10 cellular contexts compared by ENCODE assay signal in the genomic region with DNA sequence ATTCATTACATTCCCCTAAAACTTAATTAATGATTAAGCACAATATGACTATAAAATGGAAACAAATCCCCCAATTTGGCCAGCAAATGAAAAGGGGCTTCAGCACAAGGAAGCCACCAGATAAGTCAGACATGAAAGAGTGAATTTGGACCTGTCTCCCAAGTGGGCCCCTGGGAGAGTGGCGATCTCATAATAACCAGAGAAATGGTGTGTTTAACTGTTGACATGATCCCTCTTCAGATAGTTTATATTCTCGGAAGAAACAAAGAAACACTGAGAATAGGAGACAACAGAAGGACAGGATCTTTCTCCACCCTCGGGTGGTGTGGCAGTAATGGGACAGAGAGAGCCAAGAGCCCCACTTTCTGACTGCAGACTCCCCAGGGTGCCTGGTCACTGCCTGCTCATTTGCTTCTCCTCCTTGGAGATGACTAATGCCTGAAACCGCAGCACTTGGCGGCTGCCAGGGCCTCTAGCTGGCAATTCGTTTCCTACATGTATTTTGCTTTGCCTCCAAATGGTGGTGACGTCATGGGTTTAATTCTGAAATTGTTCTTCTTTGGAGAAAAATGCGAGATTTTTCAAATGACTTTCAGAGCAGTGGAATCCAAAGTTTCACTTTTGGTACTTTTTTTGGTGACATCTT. TPM values are rescaled to one million over a fixed set of nuclear protein-coding genes. Genes with fewer than 3 reads are reported as not detected.
DNase-seq lines count a peak whose midpoint lies in the region; ATAC-seq and TF ChIP-seq lines count a peak whose summit lies in the region.
"Had no signal": no experiment of that assay in that cellular context is flagged by ENCODE, and none has a peak within 500 bp of the region (broad histone marks: within the 10 kb centered on the region; RNA-seq: fewer than 3 reads in every experiment).

No MANE protein-coding gene starts in this region.

- H3K4me2 ChIP-seq in BLaER1 treated with 17β-estradiol and CSF1 and Interleukin-3, amounts not matched to agents 10 nM and 100 nM, result peak overlapping the region; percentile 34 to 62 (median 52)
- peak overlapping the region; percentile 55 for H3K4me2 ChIP-seq in IMR-90 (ENCODE audit: low read depth, low read length)

- H3K4me1 Mint-ChIP-seq in activated CD4-positive, alpha-beta memory T cell treated with anti-CD3 and anti-CD28 coated beads for 36 hours (ENCODE audit: low read depth), result peaks cover 38% of the 10 kb centered on the region
- no peaks in the 10 kb centered on the region for H3K4me1 Mint-ChIP-seq in progenitor cell of endocrine pancreas (ENCODE audit: low read depth)

- H3K4me3 Mint-ChIP-seq in activated CD4-positive, alpha-beta memory T cell treated with anti-CD3 and anti-CD28 coated beads for 36 hours, result no peak overlapping the region
- no peak overlapping the region for H3K4me3 Mint-ChIP-seq in progenitor cell of endocrine pancreas (ENCODE audit: low read depth)
- H3K4me3 Mint-ChIP-seq: activated naive CD8-positive, alpha-beta T cell treated with anti-CD3 and anti-CD28 coated beads, Interleukin-2, amount 10 ng/mL, durations not matched to agents 7 days and 5 days had no signal

- H3K27me3 ChIP-seq in BLaER1 treated with 17β-estradiol and CSF1 and Interleukin-3, amounts not matched to agents 10 nM and 100 nM, result no peaks in the 10 kb centered on the region
- peaks cover 4% of the 10 kb centered on the region for H3K27me3 ChIP-seq in IMR-90 (ENCODE audit: control insufficient read depth, insufficient read depth, low read length)
- H3K27me3 ChIP-seq: upper lobe of left lung had no signal

- H2AK5ac ChIP-seq in IMR-90 (ENCODE audit: low read depth, low read length), result no peak overlapping the region

- H3K27ac Mint-ChIP-seq in activated CD4-positive, alpha-beta memory T cell treated with anti-CD3 and anti-CD28 coated beads for 36 hours, result no peak overlapping the region
- H3K27ac Mint-ChIP-seq in progenitor cell of endocrine pancreas, result no peak overlapping the region
- H3K27ac Mint-ChIP-seq: activated naive CD8-positive, alpha-beta T cell treated with anti-CD3 and anti-CD28 coated beads, Interleukin-2, amount 10 ng/mL, durations not matched to agents 7 days and 5 days had no signal

- H2BK20ac ChIP-seq in IMR-90 (ENCODE audit: low read depth, low read length), result peak overlapping the region; percentile 31; the same call in 1 of the 2 replicates

- BruUV-seq in IMR-90 (replicated peaks; lab: Mats Ljungman, UMichigan), result no TSS peak

- H3K18ac ChIP-seq in IMR-90 (ENCODE audit: low read depth, low read length), result no peak overlapping the region

- intact Hi-C loops in IMR-90 (cut with micrococcal nuclease), result no loop called here
- intact Hi-C loops in activated CD4-positive, alpha-beta memory T cell treated with anti-CD3 and anti-CD28 coated beads for 36 hours (cut with micrococcal nuclease), result loop anchor here (2.0 to 5.0 kb wide), 2 partner anchors 13 to 488 kb away; no protein-coding TSS in a partner anchor

- H4K8ac ChIP-seq in IMR-90 (ENCODE audit: low read depth in 2 of 2, low read length in 2 of 2), result peak overlapping the region in 1 of 2 experiments; percentile 23; a peak in 1 of 4 replicates

- no peak overlapping the region for H4K91ac ChIP-seq in IMR-90 (ENCODE audit: insufficient read depth, low read depth, low read length)

- no peaks in the 10 kb centered on the region for H3K79me1 ChIP-seq in IMR-90 (ENCODE audit: low read depth in 1 of 2, low read length in 2 of 2)

- dilution Hi-C loops in IMR-90 (cut with HindIII; ENCODE audit: low sequenced_read_pairs, unreplicated experiment), result no loop called here

- peak overlapping the region; percentile 58; the same call in 1 of the 3 replicates for H2BK15ac ChIP-seq in IMR-90 (ENCODE audit: low read depth, low read length)

- CTCF ChIA-PET in IMR-90 (lab: Yijun Ruan, JAX), result no interaction called here
- CTCF ChIA-PET in activated CD4-positive, alpha-beta memory T cell treated with anti-CD3 and anti-CD28 coated beads for 36 hours (lab: Charles Lee), result no interaction called here

- peaks cover 24 to 42% (median 36%) of the 10 kb centered on the region in 10 experiments for H3K4me1 ChIP-seq in BLaER1 treated with 17β-estradiol and CSF1 and Interleukin-3, amounts not matched to agents 10 nM and 100 nM
- no peaks in the 10 kb centered on the region for H3K4me1 ChIP-seq in IMR-90 (ENCODE audit: control insufficient read depth, insufficient read depth, low read length)
- H3K4me1 ChIP-seq: upper lobe of left lung had no signal

- peaks cover 4% of the 10 kb centered on the region; the same call in 1 of the 2 replicates for H3K9me1 ChIP-seq in IMR-90 (ENCODE audit: insufficient read depth, low read length)

- no peaks in the 10 kb centered on the region for H3K27me3 Mint-ChIP-seq in activated CD4-positive, alpha-beta memory T cell treated with anti-CD3 and anti-CD28 coated beads for 36 hours
- peaks cover 18% of the 10 kb centered on the region for H3K27me3 Mint-ChIP-seq in progenitor cell of endocrine pancreas

- H3K56ac ChIP-seq in IMR-90 (ENCODE audit: extremely low read depth, insufficient read depth, low read length), result no peak overlapping the region

- H3K4me3 ChIP-seq in BLaER1 treated with 17β-estradiol and CSF1 and Interleukin-3, amounts not matched to agents 10 nM and 100 nM, result no peak overlapping the region
- no peak overlapping the region for H3K4me3 ChIP-seq in IMR-90 (ENCODE audit: insufficient read depth, low read depth, low read length)
- H3K4me3 ChIP-seq: upper lobe of left lung had no signal

- ATAC-seq in IMR-90 (ENCODE audit: low read depth) (peak; percentile 95), GM19452 (IDR thresholded peaks at IDR 0.05; ENCODE audit: unreplicated experiment) (no peak), HG03135 (IDR thresholded peaks at IDR 0.05; ENCODE audit: unreplicated experiment) (no peak)

- no peak overlapping the region for H2BK5ac ChIP-seq in IMR-90 (ENCODE audit: low read depth, low read length, poor library complexity, severe bottlenecking)

- H3K14ac ChIP-seq in IMR-90 (replicated peaks; ENCODE audit: low read depth, low read length), result no peak overlapping the region; the same call in 1 of the 2 replicates

- H3K9ac ChIP-seq in BLaER1 treated with 17β-estradiol and CSF1 and Interleukin-3, amounts not matched to agents 10 nM and 100 nM, result no peak overlapping the region
- H3K9ac ChIP-seq in IMR-90 (ENCODE audit: low read depth, low read length), result no peak overlapping the region

- H2AFZ ChIP-seq in IMR-90 (replicated peaks; ENCODE audit: low read length, poor library complexity), result peak overlapping the region; percentile 26

- H3K36me3 ChIP-seq in BLaER1 treated with 17β-estradiol and CSF1 and Interleukin-3, amounts not matched to agents 10 nM and 100 nM, result no peaks in the 10 kb centered on the region
- H3K36me3 ChIP-seq in IMR-90 (ENCODE audit: control insufficient read depth, insufficient read depth, low read length), result no peaks in the 10 kb centered on the region
- H3K36me3 ChIP-seq: upper lobe of left lung had no signal

- DNase-seq in IMR-90 (peak; percentile 95), iris pigment epithelial cell (ENCODE audit: low read depth) (peak; percentile 86), progenitor cell of endocrine pancreas (ENCODE audit: low spot score, unreplicated experiment) (no peak), GM10266 (ENCODE audit: extremely low spot score) (no peak)
- DNase-seq in activated CD4-positive, alpha-beta memory T cell treated with anti-CD3 and anti-CD28 coated beads for 36 hours, result peak; percentile 71
- DNase-seq: activated naive CD8-positive, alpha-beta T cell treated with anti-CD3 and anti-CD28 coated beads, Interleukin-2, amount 10 ng/mL, durations not matched to agents 7 days and 5 days; upper lobe of left lung had no signal

- no peaks in the 10 kb centered on the region for H3K9me3 Mint-ChIP-seq in activated CD4-positive, alpha-beta memory T cell treated with anti-CD3 and anti-CD28 coated beads for 36 hours
- H3K9me3 Mint-ChIP-seq in progenitor cell of endocrine pancreas (ENCODE audit: low read depth), result no peaks in the 10 kb centered on the region
- H3K9me3 Mint-ChIP-seq: activated naive CD8-positive, alpha-beta T cell treated with anti-CD3 and anti-CD28 coated beads, Interleukin-2, amount 10 ng/mL, durations not matched to agents 7 days and 5 days had no signal

- H2AK9ac ChIP-seq in IMR-90 (replicated peaks; ENCODE audit: low read depth, low read length, poor library complexity), result no peak overlapping the region

- TF ChIP-seq RAD21 in IMR-90 (IDR thresholded peaks at IDR 0.05; ENCODE audit: low read length), result no peak

- in situ Hi-C loops in IMR-90 (cut with MboI; ENCODE audit: low sequenced_read_pairs), result no loop called here

- POLR2A ChIA-PET in IMR-90 (lab: Charles Lee; ENCODE audit: unreplicated experiment), result no interaction called here
- POLR2A ChIA-PET in activated CD4-positive, alpha-beta memory T cell treated with anti-CD3 and anti-CD28 coated beads for 36 hours (lab: Charles Lee), result no interaction called here

- H3K9me3 ChIP-seq in BLaER1 treated with 17β-estradiol and CSF1 and Interleukin-3, amounts not matched to agents 10 nM and 100 nM (replicated peaks in 1 of 11), result no peaks in the 10 kb centered on the region
- H3K9me3 ChIP-seq in IMR-90 (ENCODE audit: control insufficient read depth, insufficient read depth, low read length), result no peaks in the 10 kb centered on the region
- H3K9me3 ChIP-seq: upper lobe of left lung had no signal

- TF ChIP-seq POLR2A in IMR-90 (IDR thresholded peaks at IDR 0.05; ENCODE audit: low read depth, low read length), result no peak

- no CpG with 5 or more reads among the region's 8 CpGs for WGBS in IMR-90 (ENCODE audit: extremely low coverage in 2 of 2, insufficient read length in 1 of 2), 2 experiments

- TF ChIP-seq CTCF in IMR-90 (conservative IDR thresholded peaks at IDR 0.05; ENCODE audit: low read depth, low read length) (no peak), progenitor cell of endocrine pancreas (IDR thresholded peaks at IDR 0.05; ENCODE audit: unreplicated experiment) (no peak), GM10266 (IDR thresholded peaks at IDR 0.05; ENCODE audit: control insufficient read depth, insufficient read depth, low read depth, missing control alignments) (no peak)

- H4K5ac ChIP-seq in IMR-90 (ENCODE audit: low read depth, low read length), result no peak overlapping the region; the same call in 1 of the 2 replicates

- H3K36me3 Mint-ChIP-seq in activated CD4-positive, alpha-beta memory T cell treated with anti-CD3 and anti-CD28 coated beads for 36 hours, result no peaks in the 10 kb centered on the region
- H3K36me3 Mint-ChIP-seq in progenitor cell of endocrine pancreas (ENCODE audit: insufficient read depth), result no peaks in the 10 kb centered on the region

- peak overlapping the region; percentile 35 for H2BK120ac ChIP-seq in IMR-90 (ENCODE audit: low read depth, low read length)

- peak overlapping the region; percentile 46; the same call in 1 of the 2 replicates for H3K4ac ChIP-seq in IMR-90 (ENCODE audit: low read depth, low read length)

- no peaks in the 10 kb centered on the region for H4K20me1 ChIP-seq in BLaER1 treated with 17β-estradiol and CSF1 and Interleukin-3, amounts not matched to agents 10 nM and 100 nM
- no peaks in the 10 kb centered on the region for H4K20me1 ChIP-seq in IMR-90 (ENCODE audit: insufficient read depth, low read length)

- no peak overlapping the region for H3K23ac ChIP-seq in IMR-90 (ENCODE audit: low read depth, low read length)

- peak overlapping the region in 2 of 11 experiments; percentile 19 to 32; a peak in 2 of 22 replicates for H3K27ac ChIP-seq in BLaER1 treated with 17β-estradiol and CSF1 and Interleukin-3, amounts not matched to agents 10 nM and 100 nM
- H3K27ac ChIP-seq in IMR-90 (ENCODE audit: insufficient read depth, low read length), result no peak overlapping the region
- H3K27ac ChIP-seq: upper lobe of left lung had no signal

RNA-seq across cellular contexts. Expression of a gene that starts 46.4 kb away (rescaled TPM):
- not detected in 2 replicates for total RNA-seq in IMR-90 (2012; rRNA removed)
- polyA plus RNA-seq in IMR-90 (2012; rRNA removed), result not detected in 2 replicates
- not detected in 2 replicates for polyA plus RNA-seq in IMR-90 (2012; cell fraction: cytosol; rRNA removed)
- not detected in 2 replicates for polyA plus RNA-seq in IMR-90 (2012; cell fraction: nucleus; rRNA removed; ENCODE audit: low replicate concordance)
- not detected for total RNA-seq in activated CD4-positive, alpha-beta memory T cell treated with anti-CD3 and anti-CD28 coated beads for 36 hours
- not detected in 2 replicates for total RNA-seq in progenitor cell of endocrine pancreas
- total RNA-seq: activated naive CD8-positive, alpha-beta T cell treated with anti-CD3 and anti-CD28 coated beads, Interleukin-2, amount 10 ng/mL, durations not matched to agents 7 days and 5 days; upper lobe of left lung had no signal

Comparison
In these comparisons a context has a peak if more than half of its experiments do, and no peak if none do; other contexts are left out.
1. DNase-seq: peak in IMR-90 (single experiment), activated CD4-positive, alpha-beta memory T cell treated with anti-CD3 and anti-CD28 coated beads for 36 hours (single experiment) and iris pigment epithelial cell (single experiment); none in progenitor cell of endocrine pancreas (single experiment) and GM10266 (single experiment).